In the genomic region with DNA sequence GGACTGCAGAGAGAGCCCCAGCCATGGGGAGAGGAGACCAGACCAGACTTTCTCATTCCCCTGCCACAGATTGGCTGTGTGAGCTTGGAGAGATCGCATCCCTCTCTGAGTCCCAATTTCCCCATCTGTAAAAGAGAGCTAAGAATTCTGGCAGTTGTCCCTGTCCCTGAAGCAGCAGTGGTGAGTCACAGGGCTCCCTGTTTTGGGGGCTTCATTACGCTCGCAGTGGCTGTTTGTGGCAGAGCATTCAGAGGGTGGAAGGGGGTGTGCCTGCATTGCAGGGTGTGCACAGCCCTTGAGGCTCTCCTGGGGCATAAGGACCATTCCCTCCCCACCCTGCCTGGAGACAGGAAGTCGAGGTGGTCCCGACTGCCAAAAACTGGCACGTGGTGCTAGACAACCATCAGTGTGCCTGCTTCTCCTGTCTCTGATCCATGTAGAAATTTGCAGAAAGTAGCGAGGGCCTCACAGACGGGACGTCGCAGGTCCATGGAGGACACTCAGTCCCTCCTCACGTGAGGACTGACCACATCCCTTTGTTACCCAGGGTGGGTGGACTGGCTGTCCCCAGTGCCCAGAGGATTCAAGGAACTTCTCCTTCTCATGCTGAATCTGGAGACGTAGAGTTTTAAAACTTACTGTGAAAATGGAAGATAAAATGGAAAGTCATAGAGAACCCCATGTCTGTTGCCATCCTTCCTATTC, we compare ENCODE assay signal across 1 cellular context.
TF ChIP-seq lines count a peak whose summit lies in the region.

No MANE protein-coding gene starts in this region.

TF ChIP-seq in HEK293T, 16 proteins besides CTCF, POLR2A, EP300 and RAD21 (continued from another document):
- TF ChIP-seq SP1 (IDR thresholded peaks at IDR 0.05), result no peak
- TF ChIP-seq ARNT (IDR thresholded peaks at IDR 0.05), result no peak
- TF ChIP-seq FOXA1 (IDR thresholded peaks at IDR 0.05), result no peak
- no peak for TF ChIP-seq CTBP1 (IDR thresholded peaks at IDR 0.05; ENCODE audit: borderline replicate concordance)
- TF ChIP-seq L3MBTL2 (conservative IDR thresholded peaks at IDR 0.05), result no peak
- TF ChIP-seq TARDBP (IDR thresholded peaks at IDR 0.05), result no peak
- no peak for TF ChIP-seq SUZ12 (IDR thresholded peaks at IDR 0.05)
- TF ChIP-seq FOXM1 (IDR thresholded peaks at IDR 0.05; ENCODE audit: borderline replicate concordance), result no peak
- no peak for TF ChIP-seq HDGF (IDR thresholded peaks at IDR 0.05; ENCODE audit: borderline replicate concordance)
TF ChIP-seq in HEK293T: peak in this region for 0.
